ENCODE assay signal across 1 cellular context in the genomic region with DNA sequence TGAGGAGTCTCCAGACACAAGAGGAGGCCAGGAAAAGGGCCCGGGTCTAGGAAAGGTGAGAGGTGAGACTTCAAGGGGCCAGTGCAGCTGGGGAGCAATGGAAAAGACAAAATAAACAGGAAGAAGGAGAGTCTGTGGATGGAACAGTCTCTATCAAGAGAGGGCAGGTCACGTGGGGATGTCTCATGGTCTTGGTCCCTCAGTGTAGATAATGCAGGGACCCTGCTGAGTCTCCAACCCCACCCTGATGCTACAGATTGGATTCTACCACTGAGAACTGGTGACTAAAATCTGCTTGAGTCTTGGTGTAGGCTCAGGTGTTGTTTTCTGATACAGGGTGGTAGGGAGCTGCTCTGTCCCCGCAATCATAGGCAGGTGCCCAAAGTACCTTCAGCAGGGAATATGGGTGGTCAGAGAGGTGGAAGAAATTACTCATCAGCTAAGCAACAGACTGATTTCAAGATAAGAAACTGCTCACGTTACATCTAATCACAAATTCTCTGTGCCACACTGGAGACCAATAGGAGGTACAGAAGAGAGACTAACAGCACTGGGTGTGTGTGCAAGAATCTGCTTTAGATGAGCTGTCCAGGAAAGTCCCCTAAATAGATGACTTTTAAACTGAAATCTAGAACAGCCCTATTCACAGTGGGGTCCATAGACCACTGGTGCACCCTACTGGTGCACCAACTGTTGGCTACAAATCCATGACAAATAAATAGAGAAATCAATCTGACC.
TF ChIP-seq lines count a peak whose summit lies in the region.

No MANE protein-coding gene starts in this region.

TF ChIP-seq in GM12878, 131 proteins besides CTCF, POLR2A, EP300 and RAD21 (continued from another document):
- no peak for TF ChIP-seq BRCA1 (IDR thresholded peaks at IDR 0.05; ENCODE audit: low read depth, low read length)
- no peak for TF ChIP-seq YY1 (IDR thresholded peaks at IDR 0.05; ENCODE audit: low read depth, low read length)
- TF ChIP-seq CREM (IDR thresholded peaks at IDR 0.05; ENCODE audit: low read depth): no peak
- TF ChIP-seq ETV6 (conservative IDR thresholded peaks at IDR 0.05 in 1 of 2, IDR thresholded peaks at IDR 0.05 in 1 of 2; ENCODE audit: borderline replicate concordance in 1 of 2, low read depth in 1 of 2): no peak
- no peak for TF ChIP-seq LARP7 (IDR thresholded peaks at IDR 0.05)
- no peak for TF ChIP-seq ZNF274 (IDR thresholded peaks at IDR 0.05; ENCODE audit: insufficient read depth, insufficient read length)
- TF ChIP-seq MTA3 (IDR thresholded peaks at IDR 0.05; ENCODE audit: borderline replicate concordance, low read length): no peak
- no peak for TF ChIP-seq HDAC6 (IDR thresholded peaks at IDR 0.05; ENCODE audit: unreplicated experiment)
- TF ChIP-seq, protein P1, sequence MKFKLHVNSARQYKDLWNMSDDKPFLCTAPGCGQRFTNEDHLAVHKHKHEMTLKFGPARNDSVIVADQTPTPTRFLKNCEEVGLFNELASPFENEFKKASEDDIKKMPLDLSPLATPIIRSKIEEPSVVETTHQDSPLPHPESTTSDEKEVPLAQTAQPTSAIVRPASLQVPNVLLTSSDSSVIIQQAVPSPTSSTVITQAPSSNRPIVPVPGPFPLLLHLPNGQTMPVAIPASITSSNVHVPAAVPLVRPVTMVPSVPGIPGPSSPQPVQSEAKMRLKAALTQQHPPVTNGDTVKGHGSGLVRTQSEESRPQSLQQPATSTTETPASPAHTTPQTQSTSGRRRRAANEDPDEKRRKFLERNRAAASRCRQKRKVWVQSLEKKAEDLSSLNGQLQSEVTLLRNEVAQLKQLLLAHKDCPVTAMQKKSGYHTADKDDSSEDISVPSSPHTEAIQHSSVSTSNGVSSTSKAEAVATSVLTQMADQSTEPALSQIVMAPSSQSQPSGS (IDR thresholded peaks at IDR 0.05; ENCODE audit: low read length): no peak
- no peak for TF ChIP-seq SPI1 (IDR thresholded peaks at IDR 0.05; ENCODE audit: borderline replicate concordance, insufficient read depth, low read depth, low read length)
- 0 out of 2 replicates have a peak, but pooled peaks have one; percentile 20 for TF ChIP-seq RUNX3 (IDR thresholded peaks at IDR 0.05; ENCODE audit: low read length)
- TF ChIP-seq RFX5 (IDR thresholded peaks at IDR 0.05; ENCODE audit: low read depth, low read length): no peak
- TF ChIP-seq ZNF384 (IDR thresholded peaks at IDR 0.05; ENCODE audit: borderline replicate concordance, low read depth, low read length): no peak
- no peak for TF ChIP-seq CHD2 (IDR thresholded peaks at IDR 0.05; ENCODE audit: borderline replicate concordance, low read depth, low read length)
- TF ChIP-seq ZNF622 (IDR thresholded peaks at IDR 0.05): no peak
- TF ChIP-seq, protein P2, sequence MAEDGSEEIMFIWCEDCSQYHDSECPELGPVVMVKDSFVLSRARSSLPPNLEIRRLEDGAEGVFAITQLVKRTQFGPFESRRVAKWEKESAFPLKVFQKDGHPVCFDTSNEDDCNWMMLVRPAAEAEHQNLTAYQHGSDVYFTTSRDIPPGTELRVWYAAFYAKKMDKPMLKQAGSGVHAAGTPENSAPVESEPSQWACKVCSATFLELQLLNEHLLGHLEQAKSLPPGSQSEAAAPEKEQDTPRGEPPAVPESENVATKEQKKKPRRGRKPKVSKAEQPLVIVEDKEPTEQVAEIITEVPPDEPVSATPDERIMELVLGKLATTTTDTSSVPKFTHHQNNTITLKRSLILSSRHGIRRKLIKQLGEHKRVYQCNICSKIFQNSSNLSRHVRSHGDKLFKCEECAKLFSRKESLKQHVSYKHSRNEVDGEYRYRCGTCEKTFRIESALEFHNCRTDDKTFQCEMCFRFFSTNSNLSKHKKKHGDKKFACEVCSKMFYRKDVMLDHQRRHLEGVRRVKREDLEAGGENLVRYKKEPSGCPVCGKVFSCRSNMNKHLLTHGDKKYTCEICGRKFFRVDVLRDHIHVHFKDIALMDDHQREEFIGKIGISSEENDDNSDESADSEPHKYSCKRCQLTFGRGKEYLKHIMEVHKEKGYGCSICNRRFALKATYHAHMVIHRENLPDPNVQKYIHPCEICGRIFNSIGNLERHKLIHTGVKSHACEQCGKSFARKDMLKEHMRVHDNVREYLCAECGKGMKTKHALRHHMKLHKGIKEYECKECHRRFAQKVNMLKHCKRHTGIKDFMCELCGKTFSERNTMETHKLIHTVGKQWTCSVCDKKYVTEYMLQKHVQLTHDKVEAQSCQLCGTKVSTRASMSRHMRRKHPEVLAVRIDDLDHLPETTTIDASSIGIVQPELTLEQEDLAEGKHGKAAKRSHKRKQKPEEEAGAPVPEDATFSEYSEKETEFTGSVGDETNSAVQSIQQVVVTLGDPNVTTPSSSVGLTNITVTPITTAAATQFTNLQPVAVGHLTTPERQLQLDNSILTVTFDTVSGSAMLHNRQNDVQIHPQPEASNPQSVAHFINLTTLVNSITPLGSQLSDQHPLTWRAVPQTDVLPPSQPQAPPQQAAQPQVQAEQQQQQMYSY (CRISPR knock-in tag; IDR thresholded peaks at IDR 0.05): no peak
- no peak for TF ChIP-seq RBBP5 (conservative IDR thresholded peaks at IDR 0.05)
- no peak for TF ChIP-seq SREBF1 (IDR thresholded peaks at IDR 0.05; ENCODE audit: low read length)
